Comparison of ENCODE assay signal across 11 cellular contexts in genomic region chr13:114097504-114097892, GRCh38. TPM values are rescaled to one million over a fixed set of nuclear protein-coding genes. Genes with fewer than 3 reads are reported as not detected.
DNase-seq lines count a peak whose midpoint lies in the region; ATAC-seq and TF ChIP-seq lines count a peak whose summit lies in the region.
"Had no signal": no experiment of that assay in that cellular context is flagged by ENCODE, and none has a peak within 500 bp of the region (broad histone marks: within the 10 kb centered on the region; RNA-seq: fewer than 3 reads in every experiment).

No MANE protein-coding gene starts in this region.

- H4K8ac ChIP-seq in trophoblast cell (ENCODE audit: low read depth, low read length) = peak overlapping the region; percentile 63

- H3K18ac ChIP-seq in trophoblast cell (ENCODE audit: low read length) = peak overlapping the region; percentile 78

- H3K27ac ChIP-seq in CD8-positive, alpha-beta memory T cell (ENCODE audit: low read depth, low read length) = no peak overlapping the region
- H3K27ac ChIP-seq in dorsolateral prefrontal cortex (peak overlapping the region in 57 of 59 donors; percentile 6 to 90 (median 72)), trophoblast cell (ENCODE audit: low read depth, low read length) (peak overlapping the region; percentile 34), PC-3 (ENCODE audit: low read length) (no peak overlapping the region)
- H3K27ac ChIP-seq: SJSA1, thoracic aorta had no signal

- H3K4me2 ChIP-seq in trophoblast cell (ENCODE audit: low read length) (no peak overlapping the region), PC-3 (ENCODE audit: low read length) (no peak overlapping the region)

- H4K12ac ChIP-seq in trophoblast cell (ENCODE audit: low read depth, low read length) = no peak overlapping the region

- no peak overlapping the region for H3K23ac ChIP-seq in trophoblast cell (ENCODE audit: low read length)

- peak overlapping the region; percentile 72 for H2BK12ac ChIP-seq in trophoblast cell (ENCODE audit: low read length)

- H3K4me3 Mint-ChIP-seq in CD8-positive, alpha-beta memory T cell = peak overlapping the region; percentile 17 to 87 (median 30)

- no TSS peak for BruUV-seq in PC-3 (replicated peaks; lab: Mats Ljungman, UMichigan)

- H2AFZ ChIP-seq in trophoblast cell (ENCODE audit: insufficient read depth, low read length, poor library complexity) = no peak overlapping the region
- no peak overlapping the region for H2AFZ ChIP-seq in PC-3 (ENCODE audit: low read length)

- ATAC-seq in PC-3 = no peak
- no peak for ATAC-seq in omental fat pad (ENCODE audit: low FRiP score)

- H3K4me1 ChIP-seq in CD8-positive, alpha-beta memory T cell (ENCODE audit: insufficient read depth, low read length) = peaks cover 68% of the 10 kb centered on the region
- H3K4me1 ChIP-seq in trophoblast cell (ENCODE audit: control insufficient read depth in 1 of 2, insufficient read depth in 2 of 2, low read length in 2 of 2) (peaks cover 23 to 24% of the 10 kb centered on the region in 2 experiments), PC-3 (ENCODE audit: insufficient read depth, low read length) (no peaks in the 10 kb centered on the region)

- peak overlapping the region; percentile 66 for H3K14ac ChIP-seq in trophoblast cell (ENCODE audit: low read length)

- H2BK120ac ChIP-seq in trophoblast cell (ENCODE audit: insufficient read depth, low read length, poor library complexity) = peak overlapping the region; percentile 46

- no peak overlapping the region for H3K9ac ChIP-seq in trophoblast cell (ENCODE audit: low read length)
- no peak overlapping the region for H3K9ac ChIP-seq in PC-3 (ENCODE audit: low read length)

- WGBS in trophoblast cell (ENCODE audit: extremely low coverage, insufficient coverage, insufficient read length) = no CpG with 5 or more reads among the region's 15 CpGs

- H3K9me3 Mint-ChIP-seq in CD8-positive, alpha-beta memory T cell = peaks cover 9 to 28% (median 16%) of the 10 kb centered on the region in 5 donors

- H4K91ac ChIP-seq in trophoblast cell (ENCODE audit: low read depth, low read length) = peak overlapping the region; percentile 71

- H3K27me3 ChIP-seq in CD8-positive, alpha-beta memory T cell (ENCODE audit: insufficient read depth, low read length, poor library complexity, severe bottlenecking) = no peaks in the 10 kb centered on the region
- H3K27me3 ChIP-seq in dorsolateral prefrontal cortex (no peaks in the 10 kb centered on the region), trophoblast cell (ENCODE audit: insufficient read depth, low read length) (no peaks in the 10 kb centered on the region), PC-3 (ENCODE audit: low read length) (no peaks in the 10 kb centered on the region)
- H3K27me3 ChIP-seq: SJSA1 had no signal

- peak overlapping the region; percentile 45 for H3K4ac ChIP-seq in trophoblast cell (ENCODE audit: low read depth, low read length)

- peaks cover 17% of the 10 kb centered on the region for H3K79me1 ChIP-seq in trophoblast cell (ENCODE audit: low read length)

- CTCF ChIA-PET in CD8-positive, alpha-beta memory T cell (lab: Charles Lee) = no interaction called here
- CTCF ChIA-PET in PC-3 (lab: Charles Lee) = no interaction called here

- H3K79me2 ChIP-seq in trophoblast cell (ENCODE audit: control insufficient read depth, insufficient read depth, low read length, poor library complexity) (no peaks in the 10 kb centered on the region), PC-3 (ENCODE audit: low read length) (0 out of 2 replicates have a peak, but pooled peaks cover 4% of the 10 kb centered on the region)

- intact Hi-C loops in dorsolateral prefrontal cortex (cut with DNase I) (no loop called here), PC-3 (cut with micrococcal nuclease) (no loop called here)

- H3K9me3 ChIP-seq in CD8-positive, alpha-beta memory T cell (ENCODE audit: low read length) = peaks cover 7% of the 10 kb centered on the region
- H3K9me3 ChIP-seq in trophoblast cell (ENCODE audit: insufficient read depth, low read depth, low read length) (no peaks in the 10 kb centered on the region), PC-3 (ENCODE audit: low read length) (no peaks in the 10 kb centered on the region)
- H3K9me3 ChIP-seq: SJSA1 had no signal

- peaks cover 0 to 2% of the 10 kb centered on the region in 2 donors for H3K27me3 Mint-ChIP-seq in CD8-positive, alpha-beta memory T cell

- no peak overlapping the region for H3K4me3 ChIP-seq in CD8-positive, alpha-beta memory T cell (ENCODE audit: low read length)
- peak overlapping the region in 4 of 59 donors; percentile 4 to 24 (median 16) for H3K4me3 ChIP-seq in dorsolateral prefrontal cortex
- no peak overlapping the region for H3K4me3 ChIP-seq in trophoblast cell (ENCODE audit: low read depth, low read length)
- no peak overlapping the region for H3K4me3 ChIP-seq in PC-3 (ENCODE audit: low read length)
- H3K4me3 ChIP-seq: SJSA1, thoracic aorta had no signal

- H2AK5ac ChIP-seq in trophoblast cell (ENCODE audit: low read length) = peak overlapping the region; percentile 65

- no peaks in the 10 kb centered on the region for H3K9me2 ChIP-seq in PC-3 (replicated peaks; ENCODE audit: low read length)

- TF ChIP-seq CTCF in dorsolateral prefrontal cortex (IDR thresholded peaks at IDR 0.05 in 54 of 56, conservative IDR thresholded peaks at IDR 0.05 in 2 of 56; ENCODE audit: low read depth in 1 of 56, partially characterized antibody in 56 of 56) (no peak), PC-3 (conservative IDR thresholded peaks at IDR 0.05; ENCODE audit: low read depth, low read length) (no peak), omental fat pad (IDR thresholded peaks at IDR 0.05) (no peak)

- H2BK5ac ChIP-seq in trophoblast cell (ENCODE audit: low read depth, low read length, poor library complexity) = peak overlapping the region; percentile 20

- DNase-seq in CD8-positive, alpha-beta memory T cell = no peak
- DNase-seq in NOMO-1 treated with DMSO at 0.1 percent for 48 hours (lab: John Stamatoyannopoulos, UW; ENCODE audit: unreplicated experiment) (peak; percentile 28), dorsolateral prefrontal cortex (peak in 6 of 10 donors; percentile 3 to 51 (median 36)), trophoblast cell (no peak), NCI-H82 treated with DMSO at 0.1 percent for 48 hours (lab: John Stamatoyannopoulos, UW; ENCODE audit: unreplicated experiment) (no peak), PC-3 (no peak), omental fat pad (ENCODE audit: low spot score) (no peak)
- DNase-seq: activated gamma-delta T cell treated with Interleukin-2 at 50 U/mL for 16 hours, dermis blood vessel endothelial cell had no signal

- H3K36me3 ChIP-seq in CD8-positive, alpha-beta memory T cell (ENCODE audit: insufficient read depth, low read length) = peaks cover 9% of the 10 kb centered on the region
- H3K36me3 ChIP-seq in trophoblast cell (ENCODE audit: control insufficient read depth in 1 of 2, insufficient read depth in 2 of 2, low read length in 2 of 2) = no peaks in the 10 kb centered on the region
- no peaks in the 10 kb centered on the region for H3K36me3 ChIP-seq in PC-3 (ENCODE audit: low read depth, low read length)
- H3K36me3 ChIP-seq: thoracic aorta had no signal

- H3K36me3 Mint-ChIP-seq in CD8-positive, alpha-beta memory T cell = peaks cover 15 to 69% (median 17%) of the 10 kb centered on the region in 3 donors

- POLR2A ChIA-PET in CD8-positive, alpha-beta memory T cell (lab: Charles Lee) = no interaction called here
- POLR2A ChIA-PET in PC-3 (lab: Charles Lee; ENCODE audit: unreplicated experiment) = no interaction called here

- no peaks in the 10 kb centered on the region for H4K20me1 ChIP-seq in PC-3 (ENCODE audit: low read length)

- peaks cover 3% of the 10 kb centered on the region for H3F3A ChIP-seq in PC-3 (ENCODE audit: low read length, unreplicated experiment)

- peaks cover 73 to 92% (median 80%) of the 10 kb centered on the region in 3 donors for H3K4me1 Mint-ChIP-seq in CD8-positive, alpha-beta memory T cell

- peak overlapping the region; percentile 40 to 92 (median 84) for H3K27ac Mint-ChIP-seq in CD8-positive, alpha-beta memory T cell

RNA-seq across cellular contexts. Expression of gene RASA3, which starts 34.9 kb away (rescaled TPM):
- 10 to 100 TPM; 26.4 to 27.1 TPM for total RNA-seq in CD8-positive, alpha-beta memory T cell
- polyA plus RNA-seq in CD8-positive, alpha-beta memory T cell = 123 TPM
- total RNA-seq in dorsolateral prefrontal cortex = 10 to 100 TPM; 31.0 to 93.4 (median 44.7) TPM
- polyA plus RNA-seq in trophoblast cell (2013) = 12.8 and 13.0 TPM in 2 replicates
- 9.1 and 9.4 TPM in 2 replicates for total RNA-seq in PC-3 (2014; rRNA removed)
- total RNA-seq in omental fat pad = 10 to 100 TPM; 28.1 to 73.4 (median 56.8) TPM

Comparison
In these comparisons a context has a peak if more than half of its experiments do, and no peak if none do; other contexts are left out.
1. DNase-seq: peak in NOMO-1 treated with DMSO at 0.1 percent for 48 hours (single experiment) and dorsolateral prefrontal cortex (6 of 10); none in CD8-positive, alpha-beta memory T cell (0 of 5), trophoblast cell (0 of 2), NCI-H82 treated with DMSO at 0.1 percent for 48 hours (single experiment), PC-3 (single experiment) and omental fat pad (single experiment).
2. H3K27ac ChIP-seq: peak in dorsolateral prefrontal cortex (57 of 59) and trophoblast cell (single experiment); none in CD8-positive, alpha-beta memory T cell (single experiment) and PC-3 (single experiment).